ENCODE assay signal across 23 cellular contexts in the genomic region with DNA sequence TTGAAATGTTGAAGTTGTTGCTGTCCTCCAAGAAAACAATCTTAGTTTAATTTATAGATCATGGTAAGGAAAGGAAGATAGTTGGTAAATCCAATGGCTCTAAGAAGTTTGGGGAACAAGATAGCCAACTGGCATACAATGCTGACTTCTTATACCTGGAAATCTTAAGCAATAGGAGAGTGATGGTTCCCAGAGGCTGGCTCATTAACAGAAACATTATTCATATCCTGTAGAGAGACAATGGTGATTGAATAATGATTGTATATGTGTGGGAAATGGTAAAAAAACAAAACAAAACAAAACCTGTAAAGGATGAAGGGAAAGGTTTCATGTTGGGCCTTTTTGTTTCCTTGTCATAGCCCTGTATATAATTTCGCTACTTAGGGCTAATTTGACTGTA.
DNase-seq lines count a peak whose midpoint lies in the region; ATAC-seq, FAIRE-seq and TF ChIP-seq lines count a peak whose summit lies in the region.
"Had no signal": no experiment of that assay in that cellular context is flagged by ENCODE, and none has a peak within 500 bp of the region (broad histone marks: within the 10 kb centered on the region; RNA-seq: fewer than 3 reads in every experiment).

No MANE protein-coding gene starts in this region.

- H3K27me3 ChIP-seq in ACC112 (ENCODE audit: insufficient read depth, low read length) (no peaks in the 10 kb centered on the region), bronchial epithelial cell (ENCODE audit: control insufficient read depth, insufficient read depth, low read length) (no peaks in the 10 kb centered on the region)
- H3K27me3 ChIP-seq: BLaER1 treated with 17β-estradiol and CSF1 and Interleukin-3, amounts not matched to agents 10 nM and 100 nM had no signal

- no peak for FAIRE-seq in bronchial epithelial cell (lab: Jason Lieb, UNC)
- FAIRE-seq: A204.1, GM12878, GM12892, GM18507 had no signal

- no peak for ATAC-seq in HG03571 (IDR thresholded peaks at IDR 0.05; ENCODE audit: unreplicated experiment)
- no peak for ATAC-seq in GM19351 (IDR thresholded peaks at IDR 0.05; ENCODE audit: unreplicated experiment)
- ATAC-seq: GM12878 had no signal

- TF ChIP-seq CTCF in bronchial epithelial cell (IDR thresholded peaks at IDR 0.05; ENCODE audit: insufficient read depth, low read length, severe bottlenecking) (no peak), fibroblast of pulmonary artery (IDR thresholded peaks at IDR 0.05; ENCODE audit: low read length, missing control alignments) (no peak)

- H3K4me1 ChIP-seq in ACC112 (ENCODE audit: control insufficient read depth, insufficient read depth, low read length, unreplicated experiment): no peaks in the 10 kb centered on the region
- H3K4me1 ChIP-seq: BLaER1 treated with 17β-estradiol and CSF1 and Interleukin-3, amounts not matched to agents 10 nM and 100 nM had no signal

- H3K4me3 ChIP-seq in ACC112 (ENCODE audit: low read depth, low read length) (no peak overlapping the region), bronchial epithelial cell (ENCODE audit: low read depth, low read length) (no peak overlapping the region), fibroblast of pulmonary artery (replicated peaks; ENCODE audit: low read depth, low read length) (no peak overlapping the region)
- H3K4me3 ChIP-seq: BLaER1 treated with 17β-estradiol and CSF1 and Interleukin-3, amounts not matched to agents 10 nM and 100 nM; GM12878 had no signal

- DNase-seq in bronchial epithelial cell (ENCODE audit: low read depth) (peak; percentile 76), fibroblast of pulmonary artery (ENCODE audit: low read depth) (peak; percentile 13)
- DNase-seq: 8988T; AML-193; CD4-positive, alpha-beta T cell; CD8-positive, alpha-beta memory T cell; COR-L47; DMS 273 treated with DMSO at 0.1 percent for 48 hours; DMS153; DMS53; DMS79; DND-41; EL; GDM1 had no signal

- H3K36me3 ChIP-seq in ACC112 (ENCODE audit: insufficient read depth, low read length) (no peaks in the 10 kb centered on the region), bronchial epithelial cell (ENCODE audit: control insufficient read depth, insufficient read depth, low read length) (no peaks in the 10 kb centered on the region)
- H3K36me3 ChIP-seq: BLaER1 treated with 17β-estradiol and CSF1 and Interleukin-3, amounts not matched to agents 10 nM and 100 nM had no signal

- H3K79me2 ChIP-seq in ACC112 (ENCODE audit: control insufficient read depth, insufficient read depth, low read length, unreplicated experiment): no peaks in the 10 kb centered on the region

- H3K27ac ChIP-seq in ACC112 (ENCODE audit: low read depth, low read length): no peak overlapping the region
- H3K27ac ChIP-seq: BLaER1 treated with 17β-estradiol and CSF1 and Interleukin-3, amounts not matched to agents 10 nM and 100 nM; C4-2B had no signal

- peak overlapping the region; percentile 6 for H2AFZ ChIP-seq in ACC112 (ENCODE audit: low read length, unreplicated experiment)
